Comparison of ENCODE assay signal across 16 cellular contexts in the genomic region with DNA sequence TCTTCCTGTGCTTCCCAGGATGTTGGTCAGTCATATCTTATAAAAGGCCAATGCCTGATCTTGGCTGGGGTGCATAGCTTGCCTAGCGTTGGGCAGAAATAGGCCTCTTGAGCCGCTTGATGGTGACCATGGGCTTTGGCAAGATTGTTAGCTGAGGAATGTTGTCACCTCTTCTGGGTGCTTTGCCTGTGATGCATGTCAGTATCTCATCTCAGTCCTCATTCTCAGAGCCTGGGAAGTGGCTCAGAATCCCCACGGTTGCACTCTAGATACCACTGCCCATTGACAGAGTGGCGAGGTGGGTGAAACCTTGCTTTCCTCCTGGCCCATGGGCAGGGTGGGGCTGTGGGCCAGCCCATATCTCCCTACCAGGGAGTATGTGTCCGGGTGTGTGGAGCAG.
"Had no signal": no experiment of that assay in that cellular context is flagged by ENCODE, and none has a peak within 500 bp of the region (broad histone marks: within the 10 kb centered on the region; RNA-seq: fewer than 3 reads in every experiment).

No MANE protein-coding gene starts in this region.

- H3K27me3 Mint-ChIP-seq: activated CD4-positive, alpha-beta T cell treated with anti-CD3 and anti-CD28 coated beads, Interleukin-2, amount 10 ng/mL, durations not matched to agents 7 days and 5 days; activated naive CD8-positive, alpha-beta T cell treated with anti-CD3 and anti-CD28 coated beads, Interleukin-2, amount 50 U/mL, for 24 hours had no signal

- ATAC-seq: activated naive CD8-positive, alpha-beta T cell treated with anti-CD3 and anti-CD28 coated beads, Interleukin-2, amount 50 U/mL, for 24 hours; left lung had no signal

- H3K4me3 Mint-ChIP-seq: activated CD4-positive, alpha-beta T cell treated with anti-CD3 and anti-CD28 coated beads, Interleukin-2, amount 10 ng/mL, durations not matched to agents 7 days and 5 days; activated naive CD8-positive, alpha-beta T cell treated with anti-CD3 and anti-CD28 coated beads, Interleukin-2, amount 50 U/mL, for 24 hours; activated T-helper 1 cell treated with anti-CD3 and anti-CD28 coated beads, Interleukin-12 subunit alpha, Interleukin-12 subunit beta, Interleukin-2, Interleukin-4 antibody, amounts not matched to agents 30 ng/mL and 10 ng/mL and 1 ng/mL, durations not matched to agents 14 hours and 24 hours and 36 hours; endodermal cell had no signal

- DNase-seq: activated CD4-positive, alpha-beta T cell treated with anti-CD3 and anti-CD28 coated beads, Interleukin-2, amount 10 ng/mL, durations not matched to agents 7 days and 5 days; activated CD4-positive, CD25-positive, alpha-beta regulatory T cell; activated CD8-positive, alpha-beta memory T cell treated with anti-CD3 and anti-CD28 coated beads for 24 hours; activated naive CD4-positive, alpha-beta T cell; activated naive CD8-positive, alpha-beta T cell treated with anti-CD3 and anti-CD28 coated beads, Interleukin-2, amount 50 U/mL, for 24 hours; aorta; endodermal cell; erythroblast; islet precursor cell; left lung; mesenchymal stem cell; psoas muscle; sigmoid colon; stimulated activated CD4-positive, alpha-beta T cell treated with anti-CD3 and anti-CD28 coated beads, Interleukin-1b, Interleukin-23, amount 100 ng/mL, for 48 hours; stomach had no signal

- H3K27ac Mint-ChIP-seq: activated T-helper 1 cell treated with anti-CD3 and anti-CD28 coated beads, Interleukin-12 subunit alpha, Interleukin-12 subunit beta, Interleukin-2, Interleukin-4 antibody, amounts not matched to agents 30 ng/mL and 10 ng/mL and 1 ng/mL, durations not matched to agents 14 hours and 24 hours and 36 hours; endodermal cell had no signal

- H3K9me3 Mint-ChIP-seq: activated CD4-positive, alpha-beta T cell treated with anti-CD3 and anti-CD28 coated beads, Interleukin-2, amount 10 ng/mL, durations not matched to agents 7 days and 5 days; activated naive CD8-positive, alpha-beta T cell treated with anti-CD3 and anti-CD28 coated beads, Interleukin-2, amount 50 U/mL, for 24 hours; activated T-helper 1 cell treated with anti-CD3 and anti-CD28 coated beads, Interleukin-12 subunit alpha, Interleukin-12 subunit beta, Interleukin-2, Interleukin-4 antibody, amounts not matched to agents 30 ng/mL and 10 ng/mL and 1 ng/mL, durations not matched to agents 14 hours and 24 hours and 36 hours; endodermal cell had no signal
